Comparison of ENCODE assay signal across 19 cellular contexts in genomic region chr5:84327591-84327990, GRCh38. TPM values are rescaled to one million over a fixed set of nuclear protein-coding genes. Genes with fewer than 3 reads are reported as not detected.
"Had no signal": no experiment of that assay in that cellular context is flagged by ENCODE, and none has a peak within 500 bp of the region (broad histone marks: within the 10 kb centered on the region; RNA-seq: fewer than 3 reads in every experiment).

No MANE protein-coding gene starts in this region.

- H3K9ac ChIP-seq: parathyroid adenoma had no signal

- H3K4me3 ChIP-seq: hepatocyte, lung, prostate gland, spleen, tibial nerve had no signal

- H3K36me3 ChIP-seq: prostate gland, spleen, tibial nerve had no signal

- H3K27me3 ChIP-seq: hepatocyte, spleen, tibial nerve had no signal

- H3K79me2 ChIP-seq: hepatocyte, parathyroid adenoma had no signal

- H3K27ac ChIP-seq: hepatocyte, parathyroid adenoma, prostate gland, spleen, tibial nerve had no signal

- ATAC-seq: effector memory CD8-positive, alpha-beta T cell; left colon; left ventricle myocardium superior; naive thymus-derived CD4-positive, alpha-beta T cell; sciatic nerve; stimulated activated memory B cell treated with anti-CD40 and anti-IgM and Interleukin-4, amounts not matched to agents 10 μg/mL and 1 μg/mL and 100 μg/mL, for 72 hours had no signal

- H3K4me2 ChIP-seq: hepatocyte had no signal

- H3K4me1 ChIP-seq: parathyroid adenoma, prostate gland, spleen, tibial nerve had no signal

- H3K9me3 ChIP-seq: prostate gland had no signal

- H2AFZ ChIP-seq: hepatocyte, parathyroid adenoma had no signal

- DNase-seq: effector memory CD8-positive, alpha-beta T cell; erythroblast; foreskin melanocyte; head of caudate nucleus; left colon; left ventricle myocardium superior; naive thymus-derived CD4-positive, alpha-beta T cell; nephron progenitor cell; spleen; stimulated activated CD4-positive, alpha-beta T cell treated with anti-CD3 and anti-CD28 coated beads, Interleukin-15, amount 100 ng/mL, for 24 hours; stimulated activated CD4-positive, alpha-beta T cell treated with anti-CD3 and anti-CD28 coated beads, Interleukin-1b, Interleukin-23, amount 100 ng/mL, for 48 hours; stimulated activated CD4-positive, alpha-beta T cell treated with anti-CD3 and anti-CD28 coated beads, Interleukin-4, amount 100 ng/mL, for 24 hours had no signal

RNA-seq across cellular contexts. Expression of gene EDIL3, which starts 57.1 kb away (rescaled TPM):
- total RNA-seq: naive thymus-derived CD4-positive, alpha-beta T cell had no signal
- polyA plus RNA-seq: naive thymus-derived CD4-positive, alpha-beta T cell had no signal
